10 cellular contexts compared by ENCODE assay signal in the genomic region with DNA sequence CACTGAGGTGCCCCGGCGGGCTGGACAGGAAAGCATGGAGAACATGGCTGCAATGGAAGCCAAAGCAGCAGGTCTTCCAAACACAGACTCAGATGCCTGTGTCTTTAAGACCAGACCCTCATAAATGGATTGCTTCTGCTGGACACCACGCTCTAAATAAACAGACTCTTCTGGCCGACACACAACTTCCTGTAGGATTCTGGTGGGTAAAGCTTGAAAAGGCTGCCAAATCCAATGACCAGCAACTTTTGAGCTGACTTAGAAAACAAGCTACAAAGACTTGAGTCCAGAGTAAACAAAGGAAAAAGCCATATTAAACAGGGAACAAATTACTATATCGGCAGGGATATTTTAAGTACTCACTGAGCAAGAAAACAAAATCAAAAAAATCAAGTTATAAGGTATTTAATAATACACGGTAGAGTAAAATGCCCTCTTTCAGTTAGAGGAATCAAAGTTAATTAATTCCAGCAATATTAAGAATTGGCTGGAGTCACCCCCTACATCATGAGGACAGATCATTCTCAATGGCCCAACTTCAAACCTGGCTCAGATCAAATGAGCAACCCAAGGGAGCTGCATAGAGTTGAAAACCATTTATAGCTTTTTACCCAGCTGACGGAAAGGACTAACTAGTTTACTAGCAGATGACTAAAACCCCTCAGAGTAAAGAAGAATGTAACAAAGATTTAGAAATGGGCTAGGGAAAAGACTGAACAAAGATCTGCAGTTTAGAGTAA.
DNase-seq lines count a peak whose midpoint lies in the region; ATAC-seq, FAIRE-seq and TF ChIP-seq lines count a peak whose summit lies in the region.
"Had no signal": no experiment of that assay in that cellular context is flagged by ENCODE, and none has a peak within 500 bp of the region (broad histone marks: within the 10 kb centered on the region; RNA-seq: fewer than 3 reads in every experiment).

No MANE protein-coding gene starts in this region.

- no peak for TF ChIP-seq CTCF in IMR-90 (conservative IDR thresholded peaks at IDR 0.05; ENCODE audit: low read depth, low read length)
- no peak for TF ChIP-seq CTCF in endothelial cell of umbilical vein (IDR thresholded peaks at IDR 0.05; ENCODE audit: extremely low read depth in 1 of 2, insufficient read depth in 1 of 2, low read depth in 1 of 2, low read length in 2 of 2)
- no peak for TF ChIP-seq CTCF in liver (IDR thresholded peaks at IDR 0.05; ENCODE audit: low read depth, low read length, missing input control)

- H2AFZ ChIP-seq in IMR-90 (replicated peaks; ENCODE audit: low read length, poor library complexity), result no peak overlapping the region
- H2AFZ ChIP-seq in endothelial cell of umbilical vein (ENCODE audit: low read depth, low read length), result no peak overlapping the region

- dilution Hi-C loops in IMR-90 (cut with HindIII; ENCODE audit: low sequenced_read_pairs, unreplicated experiment), result no loop called here
- dilution Hi-C loops in endothelial cell of umbilical vein (cut with MboI; ENCODE audit: extremely low pct_ligation_motif_present, low sequenced_read_pairs), result no loop called here

- no peak overlapping the region for H3K4me2 ChIP-seq in IMR-90 (ENCODE audit: low read depth, low read length)
- H3K4me2 ChIP-seq in endothelial cell of umbilical vein (ENCODE audit: insufficient read depth, low read length), result peak overlapping the region; percentile 56

- H3K36me3 ChIP-seq in IMR-90 (ENCODE audit: control insufficient read depth, insufficient read depth, low read length) (no peaks in the 10 kb centered on the region; the same call in 1 of the 2 replicates), endothelial cell of umbilical vein (ENCODE audit: control insufficient read depth in 2 of 2, extremely low read depth in 1 of 2, insufficient read depth in 2 of 2, low read length in 2 of 2) (no peaks in the 10 kb centered on the region), liver (ENCODE audit: control insufficient read depth in 4 of 4, insufficient read depth in 3 of 4, low read depth in 1 of 4, low read length in 3 of 4) (peaks cover 0 to 3% (median 0%) of the 10 kb centered on the region in 4 donors)

- peaks cover 15% of the 10 kb centered on the region for H3K9me1 ChIP-seq in IMR-90 (ENCODE audit: insufficient read depth, low read length)
- no peaks in the 10 kb centered on the region for H3K9me1 ChIP-seq in endothelial cell of umbilical vein (replicated peaks; ENCODE audit: control insufficient read depth, extremely low read depth, insufficient read depth, low read length)

- FAIRE-seq in endothelial cell of umbilical vein (lab: Jason Lieb, UNC), result peak; percentile 91
- FAIRE-seq in urothelium cell line (lab: Jason Lieb, UNC), result no peak

- H4K20me1 ChIP-seq in IMR-90 (ENCODE audit: insufficient read depth, low read length), result no peaks in the 10 kb centered on the region
- no peaks in the 10 kb centered on the region for H4K20me1 ChIP-seq in endothelial cell of umbilical vein (replicated peaks; ENCODE audit: control insufficient read depth, extremely low read depth, insufficient read depth, low read length)

- peaks cover 18% of the 10 kb centered on the region for H3K4me1 ChIP-seq in IMR-90 (ENCODE audit: control insufficient read depth, insufficient read depth, low read length)
- H3K4me1 ChIP-seq in endothelial cell of umbilical vein (ENCODE audit: control insufficient read depth, extremely low read depth, insufficient read depth, low read length), result peaks cover 43% of the 10 kb centered on the region
- H3K4me1 ChIP-seq in liver (ENCODE audit: control insufficient read depth in 4 of 4, insufficient read depth in 4 of 4, low read length in 3 of 4), result peaks cover 0 to 3% (median under 1%) of the 10 kb centered on the region in 4 donors

- no peaks in the 10 kb centered on the region for H3K9me3 ChIP-seq in IMR-90 (ENCODE audit: control insufficient read depth, insufficient read depth, low read length)
- H3K9me3 ChIP-seq in endothelial cell of umbilical vein (replicated peaks; ENCODE audit: control insufficient read depth, insufficient read depth, low read length), result no peaks in the 10 kb centered on the region
- no peaks in the 10 kb centered on the region for H3K9me3 ChIP-seq in liver (ENCODE audit: control insufficient read depth in 4 of 4, low read length in 3 of 4)

- 0 out of 2 replicates have a peak overlapping the region, but pooled peaks have one; percentile 55 for H2BK120ac ChIP-seq in IMR-90 (ENCODE audit: low read depth, low read length)

- intact Hi-C loops in IMR-90 (cut with micrococcal nuclease), result loop anchor here (5.0 kb wide), 1 partner anchor 104 kb away; a partner anchor contains a TSS
- intact Hi-C loops in endothelial cell of umbilical vein (cut with micrococcal nuclease), result no loop called here

- H2BK20ac ChIP-seq in IMR-90 (ENCODE audit: low read depth, low read length), result peak overlapping the region; percentile 31; the same call in 1 of the 2 replicates

- H3K56ac ChIP-seq in IMR-90 (ENCODE audit: extremely low read depth, insufficient read depth, low read length), result no peak overlapping the region

- DNase-seq in IMR-90, result peak; percentile 69
- peak; percentile 87 for DNase-seq in endothelial cell of umbilical vein (ENCODE audit: low read depth, low spot score)
- DNase-seq in stromal cell of bone marrow (ENCODE audit: low read depth), result peak; percentile 77
- DNase-seq in urothelium cell line (ENCODE audit: low spot score), result no peak
- no peak for DNase-seq in activated effector memory CD4-positive, alpha-beta T cell treated with anti-CD3 and anti-CD28 coated beads, Interleukin-2, amount 50 U/mL, for 16 hours
- no peak for DNase-seq in CD1c-positive myeloid dendritic cell (ENCODE audit: extremely low spot score)
- DNase-seq: activated CD4-positive, alpha-beta T cell treated with anti-CD3 and anti-CD28 coated beads, Interleukin-2, amount 10 ng/mL, durations not matched to agents 7 days and 5 days; NCI-H2081 had no signal

- BruUV-seq in IMR-90 (replicated peaks; lab: Mats Ljungman, UMichigan) (no TSS peak), endothelial cell of umbilical vein (replicated peaks; lab: Mats Ljungman, UMichigan) (no TSS peak)

- peak overlapping the region; percentile 26; the same call in 1 of the 2 replicates for H3K4ac ChIP-seq in IMR-90 (ENCODE audit: low read depth, low read length)

- H3K27ac ChIP-seq in IMR-90 (ENCODE audit: insufficient read depth, low read length) (peak overlapping the region; percentile 20; the same call in 1 of the 2 replicates), endothelial cell of umbilical vein (ENCODE audit: insufficient read depth, low read depth, low read length) (peak overlapping the region; percentile 19), liver (ENCODE audit: low read depth in 1 of 2, low read length in 2 of 2) (no peak overlapping the region)

- no peak overlapping the region for H2AK5ac ChIP-seq in IMR-90 (ENCODE audit: low read depth, low read length)

- in situ Hi-C loops in IMR-90 (cut with MboI; ENCODE audit: low sequenced_read_pairs), result no loop called here

- H4K8ac ChIP-seq in IMR-90 (ENCODE audit: low read depth in 2 of 2, low read length in 2 of 2), result no peak overlapping the region

- CTCF ChIA-PET in IMR-90 (lab: Yijun Ruan, JAX) (interaction anchor here (1.6 kb wide), 1 partner anchor 47 kb away, joined by 5 read pairs; no protein-coding TSS in a partner anchor), endothelial cell of umbilical vein (lab: Charles Lee) (interaction anchor here (0.7 to 2.7 kb wide), 6 partner anchors 47 to 164 kb away, joined by 3 to 8 read pairs (median 4); a partner anchor contains a TSS)

- no CpG with 5 or more reads among the region's 7 CpGs for WGBS in IMR-90 (ENCODE audit: extremely low coverage in 2 of 2, insufficient read length in 1 of 2), 2 experiments
- WGBS in liver, result 70% methylated on average over 7 of the region's 7 CpGs

- H3K14ac ChIP-seq in IMR-90 (replicated peaks; ENCODE audit: low read depth, low read length), result peak overlapping the region; percentile 57; the same call in 1 of the 2 replicates

- POLR2A ChIA-PET in IMR-90 (lab: Charles Lee; ENCODE audit: unreplicated experiment) (no interaction called here), endothelial cell of umbilical vein (lab: Charles Lee) (no interaction called here)

- TF ChIP-seq RAD21 in IMR-90 (IDR thresholded peaks at IDR 0.05; ENCODE audit: low read length), result no peak
- TF ChIP-seq RAD21 in liver (IDR thresholded peaks at IDR 0.05), result peak in 1 of 2 donors; percentile 13

- H3K79me2 ChIP-seq in endothelial cell of umbilical vein (ENCODE audit: control insufficient read depth, insufficient read depth, low read length), result no peaks in the 10 kb centered on the region

- ATAC-seq in IMR-90 (ENCODE audit: low read depth), result peak; percentile 18; the same call in 1 of the 2 replicates
- ATAC-seq in HG03469 (IDR thresholded peaks at IDR 0.05; ENCODE audit: unreplicated experiment), result no peak

- TF ChIP-seq POLR2A in IMR-90 (IDR thresholded peaks at IDR 0.05; ENCODE audit: low read depth, low read length) (no peak), endothelial cell of umbilical vein (IDR thresholded peaks at IDR 0.05; ENCODE audit: low read depth, low read length) (no peak)

- H4K5ac ChIP-seq in IMR-90 (ENCODE audit: low read depth, low read length), result peak overlapping the region; percentile 7

- H4K91ac ChIP-seq in IMR-90 (ENCODE audit: insufficient read depth, low read depth, low read length), result no peak overlapping the region

- H3K4me3 ChIP-seq in IMR-90 (ENCODE audit: insufficient read depth, low read depth, low read length) (no peak overlapping the region), endothelial cell of umbilical vein (replicated peaks in 1 of 3; ENCODE audit: insufficient read depth in 1 of 3, low read depth in 1 of 3, low read length in 3 of 3) (no peak overlapping the region), liver (ENCODE audit: low read depth in 1 of 3, low read length in 3 of 3) (no peak overlapping the region)

- H2BK5ac ChIP-seq in IMR-90 (ENCODE audit: low read depth, low read length, poor library complexity, severe bottlenecking), result no peak overlapping the region

- peaks cover 0 to 4% of the 10 kb centered on the region in 2 experiments; a peak in 2 of 4 replicates for H3K79me1 ChIP-seq in IMR-90 (ENCODE audit: low read depth in 1 of 2, low read length in 2 of 2)

- peak overlapping the region; percentile 51 for H3K18ac ChIP-seq in IMR-90 (ENCODE audit: low read depth, low read length)

- no peak overlapping the region; the same call in 2 of the 3 replicates for H2BK15ac ChIP-seq in IMR-90 (ENCODE audit: low read depth, low read length)

- no peak overlapping the region for H2AK9ac ChIP-seq in IMR-90 (replicated peaks; ENCODE audit: low read depth, low read length, poor library complexity)

- H3K27me3 ChIP-seq in IMR-90 (ENCODE audit: control insufficient read depth, insufficient read depth, low read length), result no peaks in the 10 kb centered on the region
- no peaks in the 10 kb centered on the region for H3K27me3 ChIP-seq in endothelial cell of umbilical vein (ENCODE audit: control insufficient read depth in 2 of 2, insufficient read depth in 2 of 2, low read length in 2 of 2)
- no peaks in the 10 kb centered on the region for H3K27me3 ChIP-seq in liver (ENCODE audit: control insufficient read depth in 4 of 4, insufficient read depth in 4 of 4, low read length in 3 of 4)

- no peak overlapping the region for H3K9ac ChIP-seq in IMR-90 (ENCODE audit: low read depth, low read length)
- no peak overlapping the region for H3K9ac ChIP-seq in endothelial cell of umbilical vein (replicated peaks; ENCODE audit: extremely low read depth, insufficient read depth, low read length)
- no peak overlapping the region for H3K9ac ChIP-seq in liver (ENCODE audit: low read depth in 1 of 2, low read length in 2 of 2)

- no peak overlapping the region for H3K23ac ChIP-seq in IMR-90 (ENCODE audit: low read depth, low read length)

Comparison
In these comparisons a context has a peak if more than half of its experiments do, and no peak if none do; other contexts are left out.
1. DNase-seq: peak in IMR-90 (single experiment), endothelial cell of umbilical vein (single experiment) and stromal cell of bone marrow (single experiment); none in urothelium cell line (single experiment), activated effector memory CD4-positive, alpha-beta T cell treated with anti-CD3 and anti-CD28 coated beads, Interleukin-2, amount 50 U/mL, for 16 hours (single experiment) and CD1c-positive myeloid dendritic cell (single experiment).
2. H3K27ac ChIP-seq: peak in IMR-90 (single experiment) and endothelial cell of umbilical vein (single experiment); none in liver (0 of 2).